Comparison of ENCODE assay signal across 11 cellular contexts in the genomic region with DNA sequence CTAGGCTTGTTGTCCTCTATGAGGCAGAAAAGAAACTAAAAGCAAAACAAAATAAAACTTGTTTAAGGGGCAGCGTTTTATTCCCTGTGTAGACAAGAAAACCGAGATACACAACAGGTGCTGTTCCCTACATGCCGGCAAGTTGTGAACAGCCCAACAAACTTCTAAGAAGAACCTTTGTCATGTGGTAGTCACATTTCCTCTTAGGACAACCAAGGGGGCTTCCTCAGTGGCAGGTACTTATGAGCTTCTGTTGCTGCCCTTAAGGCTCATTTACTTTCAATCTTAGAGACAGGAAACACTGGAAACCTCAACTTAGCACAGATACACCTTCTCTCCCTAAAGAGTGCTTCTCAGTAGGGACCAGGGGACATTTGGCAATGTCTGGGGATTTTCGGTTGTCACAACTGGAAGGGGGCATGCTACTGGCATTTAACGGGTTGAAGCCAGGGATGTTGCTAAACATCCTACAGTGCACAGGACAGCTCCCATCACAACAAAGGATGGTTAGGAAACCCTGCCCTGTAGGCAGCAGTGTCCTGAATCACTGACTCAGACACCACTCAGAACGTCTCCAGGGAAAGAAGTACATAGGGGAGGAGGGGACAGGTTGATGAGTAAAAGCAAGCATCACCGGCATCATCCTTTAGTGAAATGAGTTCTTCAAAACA.
DNase-seq lines count a peak whose midpoint lies in the region; ATAC-seq and TF ChIP-seq lines count a peak whose summit lies in the region.
"Had no signal": no experiment of that assay in that cellular context is flagged by ENCODE, and none has a peak within 500 bp of the region (broad histone marks: within the 10 kb centered on the region; RNA-seq: fewer than 3 reads in every experiment).

No MANE protein-coding gene starts in this region.

- H3K9me3 ChIP-seq in CD4-positive, CD25-positive, alpha-beta regulatory T cell (ENCODE audit: control insufficient read depth in 2 of 2, low read length in 2 of 2): no peaks in the 10 kb centered on the region

- peaks cover 9% of the 10 kb centered on the region for H3K4me1 ChIP-seq in CD4-positive, CD25-positive, alpha-beta regulatory T cell (ENCODE audit: control insufficient read depth, insufficient read depth, low read length, poor library complexity, severe bottlenecking)

- peaks cover 8 to 43% (median 22%) of the 10 kb centered on the region in 4 donors for H3K4me1 Mint-ChIP-seq in CD4-positive, CD25-positive, alpha-beta regulatory T cell
- peaks cover 23% of the 10 kb centered on the region for H3K4me1 Mint-ChIP-seq in activated T-cell treated with anti-CD3 and anti-CD28 coated beads, Interleukin-2, amount 50 U/mL, for 72 hours (ENCODE audit: low read depth)
- H3K4me1 Mint-ChIP-seq in type B pancreatic cell (ENCODE audit: unreplicated experiment): no peaks in the 10 kb centered on the region

- no peaks in the 10 kb centered on the region for H3K9me3 Mint-ChIP-seq in CD4-positive, CD25-positive, alpha-beta regulatory T cell
- H3K9me3 Mint-ChIP-seq in activated T-cell treated with anti-CD3 and anti-CD28 coated beads, Interleukin-2, amount 50 U/mL, for 72 hours: no peaks in the 10 kb centered on the region
- no peaks in the 10 kb centered on the region for H3K9me3 Mint-ChIP-seq in type B pancreatic cell

- H3K27ac ChIP-seq in CD4-positive, CD25-positive, alpha-beta regulatory T cell (ENCODE audit: insufficient read depth, low read length, poor library complexity, severe bottlenecking): peak overlapping the region; percentile 51
- H3K27ac ChIP-seq: C4-2B had no signal

- DNase-seq in CD4-positive, CD25-positive, alpha-beta regulatory T cell: peak in 2 of 3 donors; percentile 24 to 80
- peak; percentile 30 to 39 for DNase-seq in activated T-cell treated with anti-CD3 and anti-CD28 coated beads, Interleukin-2, amount 50 U/mL, for 72 hours
- no peak for DNase-seq in type B pancreatic cell (ENCODE audit: extremely low spot score, unreplicated experiment)
- no peak for DNase-seq in NK-92 (lab: John Stamatoyannopoulos, UW; ENCODE audit: unreplicated experiment)
- DNase-seq in NCI-H1436 (lab: John Stamatoyannopoulos, UW): no peak
- DNase-seq: SIG-M5 had no signal

- H3K4me3 Mint-ChIP-seq in CD4-positive, CD25-positive, alpha-beta regulatory T cell: peak overlapping the region; percentile 76 to 94 (median 86)
- H3K4me3 Mint-ChIP-seq in activated T-cell treated with anti-CD3 and anti-CD28 coated beads, Interleukin-2, amount 50 U/mL, for 72 hours: peak overlapping the region; percentile 67 to 83
- no peak overlapping the region for H3K4me3 Mint-ChIP-seq in type B pancreatic cell

- peak overlapping the region; percentile 86 to 99 (median 91) for H3K27ac Mint-ChIP-seq in CD4-positive, CD25-positive, alpha-beta regulatory T cell
- H3K27ac Mint-ChIP-seq in activated T-cell treated with anti-CD3 and anti-CD28 coated beads, Interleukin-2, amount 50 U/mL, for 72 hours: peak overlapping the region; percentile 85
- no peak overlapping the region for H3K27ac Mint-ChIP-seq in type B pancreatic cell

- TF ChIP-seq CTCF in type B pancreatic cell (conservative IDR thresholded peaks at IDR 0.05): no peak

- H3K36me3 ChIP-seq in CD4-positive, CD25-positive, alpha-beta regulatory T cell (ENCODE audit: control insufficient read depth, insufficient read depth, low read length): no peaks in the 10 kb centered on the region

- H3K4me3 ChIP-seq in CD4-positive, CD25-positive, alpha-beta regulatory T cell (ENCODE audit: low read depth, low read length): peak overlapping the region; percentile 81
- H3K4me3 ChIP-seq: lung had no signal

- no peaks in the 10 kb centered on the region for H3K27me3 ChIP-seq in CD4-positive, CD25-positive, alpha-beta regulatory T cell (ENCODE audit: control insufficient read depth, insufficient read depth, low read length)

- no peaks in the 10 kb centered on the region for H3K36me3 Mint-ChIP-seq in CD4-positive, CD25-positive, alpha-beta regulatory T cell
- H3K36me3 Mint-ChIP-seq in activated T-cell treated with anti-CD3 and anti-CD28 coated beads, Interleukin-2, amount 50 U/mL, for 72 hours (ENCODE audit: insufficient read depth in 2 of 2): no peaks in the 10 kb centered on the region
- H3K36me3 Mint-ChIP-seq in type B pancreatic cell: no peaks in the 10 kb centered on the region

- ATAC-seq in CD4-positive, CD25-positive, alpha-beta regulatory T cell (ENCODE audit: low read depth in 2 of 2): peak; percentile 73 to 82
- peak; percentile 52 for ATAC-seq in GM19351 (IDR thresholded peaks at IDR 0.05; ENCODE audit: unreplicated experiment)
- peak; percentile 62 for ATAC-seq in HG03103 (IDR thresholded peaks at IDR 0.05; ENCODE audit: low read depth, unreplicated experiment)
- peak; percentile 96 to 97 for ATAC-seq in activated T-cell treated with anti-CD3 and anti-CD28 coated beads, Interleukin-2, amount 50 U/mL, for 72 hours (replicated peaks in 1 of 2)
- ATAC-seq in esophagus mucosa: no peak

- H3K27me3 Mint-ChIP-seq in CD4-positive, CD25-positive, alpha-beta regulatory T cell: peaks cover 4% of the 10 kb centered on the region
- H3K27me3 Mint-ChIP-seq in activated T-cell treated with anti-CD3 and anti-CD28 coated beads, Interleukin-2, amount 50 U/mL, for 72 hours (ENCODE audit: low read depth): peaks cover 13% of the 10 kb centered on the region
- H3K27me3 Mint-ChIP-seq in type B pancreatic cell: no peaks in the 10 kb centered on the region

Comparison
In these comparisons a context has a peak if more than half of its experiments do, and no peak if none do; other contexts are left out.
1. DNase-seq: peak in CD4-positive, CD25-positive, alpha-beta regulatory T cell (2 of 3) and activated T-cell treated with anti-CD3 and anti-CD28 coated beads, Interleukin-2, amount 50 U/mL, for 72 hours (2 of 2); none in type B pancreatic cell (single experiment), NK-92 (single experiment) and NCI-H1436 (single experiment).